ENCODE assay signal across 25 cellular contexts in genomic region chr13:60356970-60357369, GRCh38.
"Had no signal": no experiment of that assay in that cellular context is flagged by ENCODE, and none has a peak within 500 bp of the region (broad histone marks: within the 10 kb centered on the region; RNA-seq: fewer than 3 reads in every experiment).

No MANE protein-coding gene starts in this region.

- H3K4me2 ChIP-seq: neural progenitor cell had no signal

- H2AFZ ChIP-seq: neural progenitor cell had no signal

- FAIRE-seq: endothelial cell of umbilical vein had no signal

- H3K4me3 ChIP-seq: heart left ventricle, lung, neural progenitor cell, ovary, right atrium auricular region, sigmoid colon, skin epidermis, stomach, thoracic aorta, transverse colon had no signal

- H3K36me3 ChIP-seq: heart left ventricle, neural progenitor cell, ovary, right atrium auricular region, sigmoid colon, stomach, thoracic aorta, transverse colon had no signal

- DNase-seq: effector CD4-positive, alpha-beta T cell; endodermal cell; erythroblast; foreskin keratinocyte; heart left ventricle; hippocampal formation; left colon; left ventricle myocardium superior; mesenchymal stem cell; midbrain; nucleus accumbens; ovary; sigmoid colon; stimulated activated CD4-positive, alpha-beta T cell treated with anti-CD3 and anti-CD28 coated beads, Interleukin-2, amount 100 ng/mL, for 24 hours; stimulated activated naive CD4-positive, alpha-beta T cell; stomach; substantia nigra; transverse colon had no signal

- H3K27ac ChIP-seq: foreskin keratinocyte, heart left ventricle, neural progenitor cell, ovary, right atrium auricular region, sigmoid colon, skin epidermis, stomach, thoracic aorta, transverse colon had no signal

- H3K9me3 ChIP-seq: ovary, sigmoid colon, stomach, thoracic aorta had no signal

- H3K4me1 ChIP-seq: foreskin keratinocyte, heart left ventricle, neural progenitor cell, right atrium auricular region, sigmoid colon, stomach, transverse colon had no signal

- ATAC-seq: foreskin keratinocyte; heart left ventricle; left colon; left ventricle myocardium superior; natural killer cell treated with Interleukin-12 subunit alpha and Interleukin-12 subunit beta and Interleukin-15 and Interleukin-18, amount 100 ng/mL, for 72 hours had no signal

- H3K27me3 ChIP-seq: heart left ventricle, neural progenitor cell, ovary, right atrium auricular region, sigmoid colon, stomach, transverse colon had no signal

- H3K9ac ChIP-seq: neural progenitor cell had no signal
